Comparison of ENCODE assay signal across 1 cellular context in genomic region chr2:85433511-85434089, GRCh38.
A peak's percentile ranks its signal among the peaks of the same experiment; 100 is the strongest.
TF ChIP-seq lines count a peak whose summit lies in the region.

No MANE protein-coding gene starts in this region.

TF ChIP-seq in HEK293, 187 proteins besides CTCF, POLR2A, EP300 and RAD21 (continued from another document):
- TF ChIP-seq HIC1 (tag by site-specific recombination; IDR thresholded peaks at IDR 0.05) (no peak), GLIS1 (tag by site-specific recombination; IDR thresholded peaks at IDR 0.05) (peak; percentile 76), SETDB1 (IDR thresholded peaks at IDR 0.05; ENCODE audit: insufficient read length, low read length) (no peak), ZBTB21 (tag by site-specific recombination; IDR thresholded peaks at IDR 0.05) (no peak), ZSCAN23 (tag by site-specific recombination; IDR thresholded peaks at IDR 0.05) (no peak), ZNF600 (tag by site-specific recombination; IDR thresholded peaks at IDR 0.05) (no peak), ZBTB10 (tag by site-specific recombination; IDR thresholded peaks at IDR 0.05) (no peak), SP3 (tag by site-specific recombination; IDR thresholded peaks at IDR 0.05) (no peak), ZNF155 (tag by site-specific recombination; IDR thresholded peaks at IDR 0.05) (no peak), ZNF837 (tag by site-specific recombination; IDR thresholded peaks at IDR 0.05) (no peak), ZIC2 (tag by site-specific recombination; IDR thresholded peaks at IDR 0.05) (peak; percentile 70)
TF ChIP-seq in HEK293: peak in this region for 2.
